Comparison of ENCODE assay signal across 8 cellular contexts in genomic region chr17:32445497-32445896, GRCh38. TPM values are rescaled to one million over a fixed set of nuclear protein-coding genes. Genes with fewer than 3 reads are reported as not detected.
DNase-seq lines count a peak whose midpoint lies in the region; ATAC-seq, FAIRE-seq and TF ChIP-seq lines count a peak whose summit lies in the region.

No MANE protein-coding gene starts in this region.

- H3K4me1 ChIP-seq in GM23248 (ENCODE audit: insufficient read depth) (peaks cover 21% of the 10 kb centered on the region), gastroesophageal sphincter (peaks cover 5 to 31% (median 9%) of the 10 kb centered on the region in 3 donors), skeletal muscle satellite cell (ENCODE audit: control insufficient read depth, insufficient read depth, low read length) (peaks cover 23% of the 10 kb centered on the region)

- peaks cover 24% of the 10 kb centered on the region for H3F3A ChIP-seq in GM23248 (ENCODE audit: insufficient read depth)

- WGBS in GM23248 (ENCODE audit: low coverage in 1 of 2, low lambda C conversion rate in 2 of 2, missing lambda C conversion rate in 2 of 2), 2 experiments = 17 to 19% methylated on average over 6 of the region's 6 CpGs
- WGBS in gastroesophageal sphincter (ENCODE audit: low coverage in 1 of 2), 2 donors = 15 to 16% methylated on average over 6 of the region's 6 CpGs

- TF ChIP-seq EP300 in gastroesophageal sphincter (IDR thresholded peaks at IDR 0.05) = no peak

- H3K9me2 ChIP-seq in GM23248 (ENCODE audit: insufficient read depth) = no peaks in the 10 kb centered on the region

- TF ChIP-seq POLR2A in gastroesophageal sphincter (IDR thresholded peaks at IDR 0.05) = no peak

- peak overlapping the region; percentile 99; the same call in 1 of the 2 replicates for H2AFZ ChIP-seq in GM23248

- FAIRE-seq in frontal cortex (lab: Jason Lieb, UNC) = no peak

- in situ Hi-C loops in GM23248 (cut with MboI) = no loop called here

- peaks cover 61% of the 10 kb centered on the region for H3K79me2 ChIP-seq in GM23248 (ENCODE audit: insufficient read depth)

- H3K36me3 ChIP-seq in GM23248 (ENCODE audit: low read depth) (peaks cover 22% of the 10 kb centered on the region; the same call in 1 of the 2 replicates), gastroesophageal sphincter (peaks cover 0 to 36% of the 10 kb centered on the region in 2 donors), skeletal muscle satellite cell (ENCODE audit: insufficient read depth, low read length) (peaks cover 38% of the 10 kb centered on the region)

- peak overlapping the region; percentile 90 for H3K27ac ChIP-seq in GM23248
- H3K27ac ChIP-seq in VCaP = peak overlapping the region; percentile 96
- peak overlapping the region in 2 of 4 donors; percentile 83 to 84 for H3K27ac ChIP-seq in gastroesophageal sphincter

- TF ChIP-seq CTCF in VCaP (conservative IDR thresholded peaks at IDR 0.05) (no peak), gastroesophageal sphincter (IDR thresholded peaks at IDR 0.05) (no peak)

- H3K27me3 ChIP-seq in GM23248 (replicated peaks; ENCODE audit: insufficient read depth) = no peaks in the 10 kb centered on the region
- H3K27me3 ChIP-seq in gastroesophageal sphincter = no peaks in the 10 kb centered on the region
- H3K27me3 ChIP-seq in skeletal muscle satellite cell (ENCODE audit: control insufficient read depth, insufficient read depth, low read length) = peaks cover 5% of the 10 kb centered on the region

- peaks cover 14% of the 10 kb centered on the region for H4K20me1 ChIP-seq in GM23248 (ENCODE audit: insufficient read depth)

- H3K9me3 ChIP-seq in GM23248 (ENCODE audit: low read depth) = no peaks in the 10 kb centered on the region
- no peaks in the 10 kb centered on the region for H3K9me3 ChIP-seq in gastroesophageal sphincter
- no peaks in the 10 kb centered on the region for H3K9me3 ChIP-seq in skeletal muscle satellite cell (replicated peaks; ENCODE audit: low read length)

- no peak for ATAC-seq in gastroesophageal sphincter

- peak overlapping the region; percentile 97 for H3K9ac ChIP-seq in GM23248
- H3K9ac ChIP-seq in skeletal muscle satellite cell (ENCODE audit: low read depth, low read length) = peak overlapping the region; percentile 99

- H3K4me2 ChIP-seq in GM23248 (ENCODE audit: unreplicated experiment) (peak overlapping the region; percentile 94), skeletal muscle satellite cell (ENCODE audit: low read length) (peak overlapping the region; percentile 88)

- H3K4me3 ChIP-seq in GM23248 = peak overlapping the region; percentile 100
- H3K4me3 ChIP-seq in gastroesophageal sphincter = peak overlapping the region; percentile 98 to 99
- peak overlapping the region; percentile 89 for H3K4me3 ChIP-seq in skeletal muscle satellite cell (ENCODE audit: low read length)

- no peak for DNase-seq in GM23248
- DNase-seq in islet precursor cell = no peak
- no peak for DNase-seq in COR-L47 (lab: John Stamatoyannopoulos, UW)
- no peak for DNase-seq in putamen (ENCODE audit: low spot score)
- DNase-seq in frontal cortex (ENCODE audit: low spot score in 2 of 2) = no peak

RNA-seq across cellular contexts. Expression of gene PSMD11, which starts 1.2 kb away (rescaled TPM):
- total RNA-seq in GM23248 (2014; rRNA removed; shearing (Covaris generic)) = 44.2 and 47.2 TPM in 2 replicates
- polyA plus RNA-seq in GM23248 (2016; fragmentation: Nextera tagmentation; extraction: Ambion mirVana) = 156 and 158 TPM in 2 replicates
- total RNA-seq in gastroesophageal sphincter = 10 to 100 TPM; 41.7 to 68.7 (median 64.9) TPM
- total RNA-seq in skeletal muscle satellite cell (2012; rRNA removed) = 81.9 and 86.5 TPM in 2 replicates
- 83.2 TPM for total RNA-seq in frontal cortex

RNA-seq across cellular contexts. Expression of gene CDK5R1, which starts 41.3 kb away (rescaled TPM):
- 1.2 and 1.5 TPM in 2 replicates for total RNA-seq in GM23248 (2014; rRNA removed; shearing (Covaris generic))
- 0.39 and 0.63 TPM in 2 replicates for polyA plus RNA-seq in GM23248 (2016; fragmentation: Nextera tagmentation; extraction: Ambion mirVana)
- 1 to 10 TPM in 2 of 4 donors, under 1 TPM in 1, not detected in 1; 0.54 to 1.5 (median 1.0) TPM for total RNA-seq in gastroesophageal sphincter
- 0.25 and 1.5 TPM in 2 replicates for total RNA-seq in skeletal muscle satellite cell (2012; rRNA removed)
- 271 TPM for total RNA-seq in frontal cortex

Comparison
In these comparisons a context has a peak if more than half of its experiments do, and no peak if none do; other contexts are left out.
1. RNA of gene CDK5R1, which starts 41.3 kb away (total RNA-seq): 271 TPM in frontal cortex (single experiment); 1.2 to 1.5 TPM in GM23248 and 0.54 to 1.5 TPM in gastroesophageal sphincter; every median in the first group is over 100 times any median in the second.
2. Peak in every context shown above with its lines, with median percentiles within 50 percentile points of each other: H3K4me3 ChIP-seq.